Comparison of ENCODE assay signal across 13 cellular contexts in the genomic region with DNA sequence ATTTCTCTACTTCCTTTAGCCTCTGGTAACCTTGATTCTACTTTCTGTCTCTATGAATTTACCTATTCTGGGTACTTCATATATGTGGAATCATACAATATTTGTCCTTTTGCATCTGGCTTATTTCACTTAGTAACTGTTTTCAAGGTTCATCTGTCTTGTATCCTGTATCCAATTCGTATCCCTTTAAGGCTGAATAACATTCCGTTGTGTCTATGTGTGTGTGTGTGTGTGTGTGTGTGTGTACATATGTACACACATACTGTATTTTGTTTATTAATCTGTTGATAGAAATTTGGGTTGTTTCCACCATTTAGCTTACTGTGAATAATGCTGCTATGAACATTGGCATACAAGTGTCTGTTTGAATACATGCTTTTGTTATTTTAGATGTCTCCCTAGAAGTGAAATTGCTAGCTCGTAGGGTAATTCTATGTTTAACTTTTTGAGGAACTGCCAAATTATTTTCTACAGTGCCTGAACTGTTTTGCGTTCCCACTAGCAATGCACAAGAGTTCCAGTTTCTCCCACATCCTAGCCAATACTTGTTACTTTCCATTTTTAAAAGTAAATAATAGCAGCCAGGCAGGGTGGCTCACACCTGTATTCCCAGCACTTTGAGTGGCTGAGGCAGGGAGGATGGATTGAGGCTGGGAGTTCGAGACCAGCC. TPM values are rescaled to one million over a fixed set of nuclear protein-coding genes. Genes with fewer than 3 reads are reported as not detected.
DNase-seq lines count a peak whose midpoint lies in the region; FAIRE-seq and TF ChIP-seq lines count a peak whose summit lies in the region.
"Had no signal": no experiment of that assay in that cellular context is flagged by ENCODE, and none has a peak within 500 bp of the region (broad histone marks: within the 10 kb centered on the region; RNA-seq: fewer than 3 reads in every experiment).

No MANE protein-coding gene starts in this region.

- no peak overlapping the region for H3K4me2 ChIP-seq in astrocyte (ENCODE audit: low read length)

- H3K9ac ChIP-seq in astrocyte (ENCODE audit: low read length) (no peak overlapping the region), skeletal muscle tissue (ENCODE audit: low read depth in 1 of 3, low read length in 3 of 3) (no peak overlapping the region)

- H3K27me3 ChIP-seq in astrocyte (ENCODE audit: insufficient read depth, low read length) (no peaks in the 10 kb centered on the region), skeletal muscle tissue (ENCODE audit: control insufficient read depth in 3 of 3, insufficient read depth in 3 of 3, low read length in 3 of 3) (no peaks in the 10 kb centered on the region), SJCRH30 (no peaks in the 10 kb centered on the region)
- H3K27me3 ChIP-seq: SJSA1 had no signal

- H3K27ac Mint-ChIP-seq in astrocyte (ENCODE audit: unreplicated experiment) (no peak overlapping the region), immature natural killer cell (peak overlapping the region in 3 of 6 donors; percentile 4 to 89 (median 17))

- peaks cover 81% of the 10 kb centered on the region for H4K20me1 ChIP-seq in astrocyte (ENCODE audit: insufficient read depth, low read length)

- H3K4me3 ChIP-seq in astrocyte (ENCODE audit: insufficient read depth, low read depth, low read length) = no peak overlapping the region
- H3K4me3 ChIP-seq in skeletal muscle tissue (ENCODE audit: low read length in 3 of 3) = peak overlapping the region in 2 of 3 donors; percentile 24 to 55
- no peak overlapping the region for H3K4me3 ChIP-seq in SJCRH30
- H3K4me3 ChIP-seq: SJSA1 had no signal

- peaks cover 99% of the 10 kb centered on the region for H3K79me2 ChIP-seq in astrocyte (ENCODE audit: insufficient read depth, low read length)

- peaks cover 2% of the 10 kb centered on the region for H3K36me3 Mint-ChIP-seq in astrocyte (ENCODE audit: low read depth, unreplicated experiment)
- no peaks in the 10 kb centered on the region for H3K36me3 Mint-ChIP-seq in immature natural killer cell

- H3K36me3 ChIP-seq in astrocyte (ENCODE audit: insufficient read depth, low read length) (peaks cover 2% of the 10 kb centered on the region), skeletal muscle tissue (ENCODE audit: control insufficient read depth in 3 of 3, insufficient read depth in 3 of 3, low read length in 3 of 3) (peaks cover 0 to 9% (median 2%) of the 10 kb centered on the region in 3 donors), SJCRH30 (peaks cover 34% of the 10 kb centered on the region)

- H3K9me3 ChIP-seq in astrocyte (ENCODE audit: insufficient read depth, low read depth, low read length) = no peaks in the 10 kb centered on the region
- no peaks in the 10 kb centered on the region for H3K9me3 ChIP-seq in skeletal muscle tissue (ENCODE audit: control insufficient read depth in 3 of 3, low read length in 3 of 3)
- 0 out of 2 replicates have a peak, but pooled peaks cover 7% of the 10 kb centered on the region for H3K9me3 ChIP-seq in SJCRH30 (replicated peaks)
- H3K9me3 ChIP-seq: SJSA1 had no signal

- H3K27ac ChIP-seq in astrocyte (ENCODE audit: low read depth, low read length) (no peak overlapping the region), skeletal muscle tissue (ENCODE audit: low read depth, low read length) (peak overlapping the region; percentile 43), SJCRH30 (no peak overlapping the region)
- H3K27ac ChIP-seq: SJSA1 had no signal

- H3K4me3 Mint-ChIP-seq in astrocyte (ENCODE audit: unreplicated experiment) = no peak overlapping the region
- H3K4me3 Mint-ChIP-seq in immature natural killer cell = peak overlapping the region in 3 of 5 donors; percentile 12 to 24 (median 15)

- no peaks in the 10 kb centered on the region for H3K4me1 ChIP-seq in astrocyte (ENCODE audit: insufficient read depth, low read length)
- peaks cover 11 to 18% (median 14%) of the 10 kb centered on the region in 3 donors for H3K4me1 ChIP-seq in skeletal muscle tissue (ENCODE audit: control insufficient read depth in 3 of 3, insufficient read depth in 3 of 3, low read length in 3 of 3)
- H3K4me1 ChIP-seq in SJCRH30 = no peaks in the 10 kb centered on the region

- H3K4me1 Mint-ChIP-seq in astrocyte (ENCODE audit: low read depth, unreplicated experiment) (peaks cover 23% of the 10 kb centered on the region), immature natural killer cell (peaks cover 70 to 90% of the 10 kb centered on the region in 2 donors)

- DNase-seq in GM19239 (ENCODE audit: insufficient read length, low spot score) (no peak), astrocyte (ENCODE audit: low read depth) (no peak), immature natural killer cell (no peak), SJCRH30 (no peak), NCI-H1105 (lab: John Stamatoyannopoulos, UW) (no peak), T-helper 2 cell (no peak)
- DNase-seq: activated CD4-positive, CD25-positive, alpha-beta regulatory T cell; activated T-cell treated with anti-CD3 and anti-CD28 coated beads for 4 hours; NCI-H1694 had no signal

- H2AFZ ChIP-seq in astrocyte (ENCODE audit: low read depth, low read length) = no peak overlapping the region

- H3K9me3 Mint-ChIP-seq in astrocyte (ENCODE audit: unreplicated experiment) = no peaks in the 10 kb centered on the region
- H3K9me3 Mint-ChIP-seq in immature natural killer cell = no peaks in the 10 kb centered on the region
- H3K9me3 Mint-ChIP-seq: IgD-negative memory B cell had no signal

- no peak for TF ChIP-seq CTCF in astrocyte (IDR thresholded peaks at IDR 0.05; ENCODE audit: insufficient read depth, low read depth, low read length)

- peak; percentile 63 for FAIRE-seq in GM19239 (lab: Jason Lieb, UNC)
- peak; percentile 50 for FAIRE-seq in astrocyte (lab: Jason Lieb, UNC)
- FAIRE-seq: D721Med had no signal

- H3K27me3 Mint-ChIP-seq in astrocyte (ENCODE audit: low read depth, unreplicated experiment) (no peaks in the 10 kb centered on the region), immature natural killer cell (ENCODE audit: low read depth in 3 of 3) (no peaks in the 10 kb centered on the region)
- H3K27me3 Mint-ChIP-seq: IgD-negative memory B cell had no signal

RNA-seq across cellular contexts. Expression of gene SENP6, which starts 17.7 kb away (rescaled TPM):
- total RNA-seq in astrocyte = 100 and 101 TPM in 2 replicates
- polyA plus RNA-seq in immature natural killer cell = 10 to 100 TPM; 32.5 to 57.3 (median 33.0) TPM
- 91.3 TPM for total RNA-seq in skeletal muscle tissue
- total RNA-seq in SJCRH30 (2014; rRNA removed; shearing (Covaris generic)) = 65.8 and 78.1 TPM in 2 replicates

Comparison
In these comparisons a context has a peak if more than half of its experiments do, and no peak if none do; other contexts are left out.
1. H3K4me3 ChIP-seq: peak in skeletal muscle tissue (2 of 3); none in astrocyte (single experiment) and SJCRH30 (single experiment).